Comparison of ENCODE assay signal across 26 cellular contexts in the genomic region with DNA sequence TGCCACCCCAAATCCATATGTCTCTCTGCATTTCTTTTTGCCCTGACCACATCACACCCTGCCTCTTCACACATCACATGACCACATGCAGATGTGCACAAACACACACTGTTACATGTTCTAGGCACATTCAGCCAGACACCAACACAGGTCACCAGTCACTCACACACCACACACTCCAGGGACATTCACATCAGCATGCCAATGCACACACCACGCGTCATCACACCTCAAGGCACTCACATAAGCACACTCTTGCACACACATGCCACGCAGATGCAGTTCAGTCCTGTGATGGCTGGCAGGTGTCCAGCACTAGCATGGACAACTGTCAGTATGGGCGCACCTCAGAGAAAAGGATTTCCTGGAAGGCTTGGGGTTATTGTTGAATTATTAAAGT.
"Had no signal": no experiment of that assay in that cellular context is flagged by ENCODE, and none has a peak within 500 bp of the region (broad histone marks: within the 10 kb centered on the region; RNA-seq: fewer than 3 reads in every experiment).

No MANE protein-coding gene starts in this region.

- H3K27ac Mint-ChIP-seq: activated B cell treated with CpG ODN at 0.5 μM for 24 hours; activated naive CD8-positive, alpha-beta T cell; nephron; stimulated activated naive B cell treated with anti-CD40 and anti-IgM and Interleukin-4, amounts not matched to agents 10 μg/mL and 1 μg/mL and 100 μg/mL, for 72 hours had no signal

- H3K36me3 ChIP-seq: gastroesophageal sphincter, left ventricle myocardium inferior, pancreas, prostate gland, sigmoid colon, stomach, thyroid gland, upper lobe of right lung had no signal

- DNase-seq: activated B cell treated with CpG ODN at 0.5 μM for 24 hours; activated CD4-positive, alpha-beta T cell treated with anti-CD3 and anti-CD28 coated beads, Interleukin-2, amount 50 U/mL, for 4 hours; activated CD8-positive, alpha-beta memory T cell treated with anti-CD3 and anti-CD28 coated beads for 24 hours; activated effector memory CD4-positive, alpha-beta T cell treated with Interleukin-2 at 50 U/mL for 16 hours; activated naive CD4-positive, alpha-beta T cell treated with Interleukin-2 at 50 U/mL for 16 hours; anterior cingulate cortex; dermis blood vessel endothelial cell; effector CD4-positive, alpha-beta T cell; islet precursor cell; left ventricle myocardium inferior; retina; sigmoid colon; small intestine; stimulated activated CD4-positive, alpha-beta T cell treated with anti-CD3 and anti-CD28 coated beads, Interleukin-4, amount 100 ng/mL, for 24 hours; stimulated activated naive B cell treated with anti-CD40 and anti-IgM and Interleukin-4, amounts not matched to agents 10 μg/mL and 1 μg/mL and 100 μg/mL, for 72 hours; stomach; T-helper 2 cell; thyroid gland had no signal

- H3K27me3 ChIP-seq: gastroesophageal sphincter, hepatocyte, pancreas, sigmoid colon, thyroid gland, upper lobe of right lung had no signal

- H3K9me3 ChIP-seq: pancreas, prostate gland, sigmoid colon, thyroid gland, upper lobe of right lung had no signal

- H2AFZ ChIP-seq: hepatocyte had no signal

- H3K4me3 Mint-ChIP-seq: activated B cell treated with CpG ODN at 0.5 μM for 24 hours; activated naive CD8-positive, alpha-beta T cell; nephron; stimulated activated naive B cell treated with anti-CD40 and anti-IgM and Interleukin-4, amounts not matched to agents 10 μg/mL and 1 μg/mL and 100 μg/mL, for 72 hours had no signal

- FAIRE-seq: colon, pancreas, small intestine had no signal

- H3K36me3 Mint-ChIP-seq: activated naive CD8-positive, alpha-beta T cell; stimulated activated naive B cell treated with anti-CD40 and anti-IgM and Interleukin-4, amounts not matched to agents 10 μg/mL and 1 μg/mL and 100 μg/mL, for 72 hours had no signal

- H3K4me3 ChIP-seq: gastroesophageal sphincter, hepatocyte, left ventricle myocardium inferior, pancreas, prostate gland, sigmoid colon, stomach, thyroid gland, upper lobe of right lung had no signal

- H3K9me3 Mint-ChIP-seq: activated B cell treated with CpG ODN at 0.5 μM for 24 hours had no signal

- H3K4me1 ChIP-seq: gastroesophageal sphincter, left ventricle myocardium inferior, pancreas, prostate gland, thyroid gland, upper lobe of right lung had no signal

- H3K27ac ChIP-seq: gastroesophageal sphincter, hepatocyte, left ventricle myocardium inferior, pancreas, prostate gland, sigmoid colon, thyroid gland, upper lobe of right lung had no signal

- H3K4me1 Mint-ChIP-seq: activated B cell treated with CpG ODN at 0.5 μM for 24 hours; stimulated activated naive B cell treated with anti-CD40 and anti-IgM and Interleukin-4, amounts not matched to agents 10 μg/mL and 1 μg/mL and 100 μg/mL, for 72 hours had no signal

- H3K4me2 ChIP-seq: hepatocyte had no signal

- ATAC-seq: gastroesophageal sphincter; pancreas; stimulated activated naive B cell treated with anti-CD40 and anti-IgM and Interleukin-4, amounts not matched to agents 10 μg/mL and 1 μg/mL and 100 μg/mL, for 72 hours; upper lobe of right lung had no signal

- H3K79me2 ChIP-seq: hepatocyte had no signal
